In the genomic region with DNA sequence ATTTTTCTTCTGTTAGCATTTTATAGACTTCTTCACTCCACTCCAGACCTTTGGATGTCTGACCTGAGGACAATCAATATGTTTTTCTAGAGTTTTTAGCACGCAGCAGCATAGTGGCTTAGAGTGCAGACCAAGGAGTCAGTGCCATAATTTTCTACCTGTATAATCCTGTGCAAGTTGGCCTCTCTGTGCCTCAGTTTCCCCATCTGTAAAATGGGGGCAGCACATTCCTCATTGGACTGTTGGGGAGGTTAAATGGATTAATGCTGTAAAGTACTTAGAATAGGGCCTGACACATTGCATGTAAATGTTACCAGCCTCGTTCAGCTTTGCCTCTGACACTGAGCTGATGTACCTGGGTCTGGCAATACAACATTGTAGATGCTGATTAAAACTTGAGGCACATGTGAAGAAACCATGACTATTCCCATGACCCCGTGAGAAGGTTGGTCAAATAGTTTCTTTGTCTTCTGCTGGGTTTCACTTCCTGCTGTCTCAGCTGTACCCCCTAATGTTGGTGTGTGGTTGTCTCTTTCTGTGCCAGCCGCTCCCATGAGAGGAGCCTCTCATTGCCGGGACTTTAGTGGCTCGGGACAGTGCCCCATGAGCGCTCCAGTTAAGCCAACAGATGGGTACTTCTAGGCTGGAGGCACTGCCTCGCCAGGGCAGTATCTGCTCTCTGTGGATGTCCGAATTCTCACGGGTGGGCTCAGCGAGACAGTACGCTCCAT, we compare ENCODE assay signal across 10 cellular contexts.
DNase-seq lines count a peak whose midpoint lies in the region; ATAC-seq and TF ChIP-seq lines count a peak whose summit lies in the region.
"Had no signal": no experiment of that assay in that cellular context is flagged by ENCODE, and none has a peak within 500 bp of the region (broad histone marks: within the 10 kb centered on the region; RNA-seq: fewer than 3 reads in every experiment).

No MANE protein-coding gene starts in this region.

- peaks cover 36 to 66% (median 40%) of the 10 kb centered on the region in 3 donors for H3K4me1 Mint-ChIP-seq in naive B cell

- 0 out of 2 replicates have a peak overlapping the region, but pooled peaks have one; percentile 30 for H3K14ac ChIP-seq in IMR-90 (replicated peaks; ENCODE audit: low read depth, low read length)

- H3K27ac Mint-ChIP-seq in naive B cell = peak overlapping the region; percentile 83 to 96 (median 94)

- H3K27me3 ChIP-seq in IMR-90 (ENCODE audit: control insufficient read depth, insufficient read depth, low read length) = no peaks in the 10 kb centered on the region

- no peak overlapping the region for H3K27ac ChIP-seq in IMR-90 (ENCODE audit: insufficient read depth, low read length)
- H3K27ac ChIP-seq: brain microvascular endothelial cell had no signal

- H4K8ac ChIP-seq in IMR-90 (ENCODE audit: low read depth in 2 of 2, low read length in 2 of 2) = no peak overlapping the region

- TF ChIP-seq POLR2A in IMR-90 (IDR thresholded peaks at IDR 0.05; ENCODE audit: low read depth, low read length) (no peak), erythroblast (IDR thresholded peaks at IDR 0.05; ENCODE audit: low read length) (no peak)

- peak overlapping the region; percentile 34 to 93 (median 83) for H3K4me3 Mint-ChIP-seq in naive B cell

- no peaks in the 10 kb centered on the region for H3K27me3 Mint-ChIP-seq in naive B cell

- no peaks in the 10 kb centered on the region for H3K9me3 Mint-ChIP-seq in naive B cell

- peak; percentile 74 for ATAC-seq in GM18858 (IDR thresholded peaks at IDR 0.05; ENCODE audit: unreplicated experiment)
- ATAC-seq in GM21529 (IDR thresholded peaks at IDR 0.05; ENCODE audit: unreplicated experiment) = peak; percentile 72
- no peak for ATAC-seq in IMR-90 (ENCODE audit: low read depth)
- peak; percentile 88 to 89 for ATAC-seq in naive B cell (ENCODE audit: low read depth in 2 of 2)

- peaks cover 34 to 85% of the 10 kb centered on the region in 2 experiments for H3K79me1 ChIP-seq in IMR-90 (ENCODE audit: low read depth in 1 of 2, low read length in 2 of 2)

- no peak overlapping the region for H4K91ac ChIP-seq in IMR-90 (ENCODE audit: insufficient read depth, low read depth, low read length)

- H2AK9ac ChIP-seq in IMR-90 (replicated peaks; ENCODE audit: low read depth, low read length, poor library complexity) = no peak overlapping the region

- H3K4me2 ChIP-seq in IMR-90 (ENCODE audit: low read depth, low read length) = no peak overlapping the region

- no peak overlapping the region for H3K9ac ChIP-seq in IMR-90 (ENCODE audit: low read depth, low read length)

- no peak overlapping the region for H2BK15ac ChIP-seq in IMR-90 (ENCODE audit: low read depth, low read length)

- H3K9me3 ChIP-seq in IMR-90 (ENCODE audit: control insufficient read depth, insufficient read depth, low read length) = no peaks in the 10 kb centered on the region

- BruUV-seq in IMR-90 (replicated peaks; lab: Mats Ljungman, UMichigan) = no TSS peak

- no peaks in the 10 kb centered on the region for H3K36me3 ChIP-seq in IMR-90 (ENCODE audit: control insufficient read depth, insufficient read depth, low read length)
- H3K36me3 ChIP-seq: brain microvascular endothelial cell had no signal

- POLR2A ChIA-PET in IMR-90 (lab: Charles Lee; ENCODE audit: unreplicated experiment) (no interaction called here), HEK293T (lab: Yijun Ruan, JAX) (no interaction called here)

- no peak for TF ChIP-seq RAD21 in IMR-90 (IDR thresholded peaks at IDR 0.05; ENCODE audit: low read length)

- CTCF ChIA-PET in IMR-90 (lab: Yijun Ruan, JAX) = no interaction called here
- CTCF ChIA-PET in HEK293T (lab: Yijun Ruan, JAX) = no interaction called here

- no peak overlapping the region for H3K18ac ChIP-seq in IMR-90 (ENCODE audit: low read depth, low read length)

- H4K5ac ChIP-seq in IMR-90 (ENCODE audit: low read depth, low read length) = no peak overlapping the region

- no peak overlapping the region for H2BK20ac ChIP-seq in IMR-90 (ENCODE audit: low read depth, low read length)

- H2AK5ac ChIP-seq in IMR-90 (ENCODE audit: low read depth, low read length) = no peak overlapping the region

- in situ Hi-C loops in IMR-90 (cut with MboI; ENCODE audit: low sequenced_read_pairs) = no loop called here

- no peak for DNase-seq in IMR-90
- peak; percentile 70 for DNase-seq in naive B cell
- DNase-seq in DMS53 treated with DMSO at 0.1 percent for 48 hours (lab: John Stamatoyannopoulos, UW; ENCODE audit: unreplicated experiment) = no peak
- DNase-seq in erythroblast (lab: John Stamatoyannopoulos, UW) = no peak
- DNase-seq in HEK293T (ENCODE audit: extremely low spot score) = no peak
- DNase-seq: brain microvascular endothelial cell, DND-41, T-helper 9 cell had no signal

- dilution Hi-C loops in IMR-90 (cut with HindIII; ENCODE audit: low sequenced_read_pairs, unreplicated experiment) = no loop called here

- intact Hi-C loops in IMR-90 (cut with micrococcal nuclease) = no loop called here

- no peak overlapping the region for H2BK120ac ChIP-seq in IMR-90 (ENCODE audit: low read depth, low read length)

- H3K56ac ChIP-seq in IMR-90 (ENCODE audit: extremely low read depth, insufficient read depth, low read length) = no peak overlapping the region

- H3K36me3 Mint-ChIP-seq in naive B cell = no peaks in the 10 kb centered on the region

- H3K4ac ChIP-seq in IMR-90 (ENCODE audit: low read depth, low read length) = no peak overlapping the region

- 100% methylated on average over 3 of the region's 12 CpGs; no CpG with 5 or more reads in 1 of the 2 experiments for WGBS in IMR-90 (ENCODE audit: extremely low coverage in 2 of 2, insufficient read length in 1 of 2), 2 experiments

- H3K23ac ChIP-seq in IMR-90 (ENCODE audit: low read depth, low read length) = no peak overlapping the region

- H2BK5ac ChIP-seq in IMR-90 (ENCODE audit: low read depth, low read length, poor library complexity, severe bottlenecking) = no peak overlapping the region

- H2AFZ ChIP-seq in IMR-90 (replicated peaks; ENCODE audit: low read length, poor library complexity) = no peak overlapping the region

- no peak overlapping the region for H3K4me3 ChIP-seq in IMR-90 (ENCODE audit: insufficient read depth, low read depth, low read length)

- H3K4me1 ChIP-seq in IMR-90 (ENCODE audit: control insufficient read depth, insufficient read depth, low read length) = peaks cover 25% of the 10 kb centered on the region

- H4K20me1 ChIP-seq in IMR-90 (ENCODE audit: insufficient read depth, low read length) = peaks cover 70% of the 10 kb centered on the region

- TF ChIP-seq CTCF in IMR-90 (conservative IDR thresholded peaks at IDR 0.05; ENCODE audit: low read depth, low read length) = no peak

- H3K9me1 ChIP-seq in IMR-90 (ENCODE audit: insufficient read depth, low read length) = peaks cover 33% of the 10 kb centered on the region

TF ChIP-seq in IMR-90, 13 proteins besides CTCF, POLR2A, EP300 and RAD21 (continues in another document):
- TF ChIP-seq SMC3 (IDR thresholded peaks at IDR 0.05; ENCODE audit: low read depth, low read length) (no peak), MAFK (IDR thresholded peaks at IDR 0.05; ENCODE audit: low read depth, low read length) (no peak), CHD1 (IDR thresholded peaks at IDR 0.05; ENCODE audit: low read depth, low read length) (no peak), CEBPB (IDR thresholded peaks at IDR 0.05; ENCODE audit: low read depth, low read length) (no peak)
- TF ChIP-seq, protein P1, sequence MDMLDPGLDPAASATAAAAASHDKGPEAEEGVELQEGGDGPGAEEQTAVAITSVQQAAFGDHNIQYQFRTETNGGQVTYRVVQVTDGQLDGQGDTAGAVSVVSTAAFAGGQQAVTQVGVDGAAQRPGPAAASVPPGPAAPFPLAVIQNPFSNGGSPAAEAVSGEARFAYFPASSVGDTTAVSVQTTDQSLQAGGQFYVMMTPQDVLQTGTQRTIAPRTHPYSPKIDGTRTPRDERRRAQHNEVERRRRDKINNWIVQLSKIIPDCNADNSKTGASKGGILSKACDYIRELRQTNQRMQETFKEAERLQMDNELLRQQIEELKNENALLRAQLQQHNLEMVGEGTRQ (IDR thresholded peaks at IDR 0.05; ENCODE audit: low read depth, low read length) = no peak
- TF ChIP-seq, protein P2, sequence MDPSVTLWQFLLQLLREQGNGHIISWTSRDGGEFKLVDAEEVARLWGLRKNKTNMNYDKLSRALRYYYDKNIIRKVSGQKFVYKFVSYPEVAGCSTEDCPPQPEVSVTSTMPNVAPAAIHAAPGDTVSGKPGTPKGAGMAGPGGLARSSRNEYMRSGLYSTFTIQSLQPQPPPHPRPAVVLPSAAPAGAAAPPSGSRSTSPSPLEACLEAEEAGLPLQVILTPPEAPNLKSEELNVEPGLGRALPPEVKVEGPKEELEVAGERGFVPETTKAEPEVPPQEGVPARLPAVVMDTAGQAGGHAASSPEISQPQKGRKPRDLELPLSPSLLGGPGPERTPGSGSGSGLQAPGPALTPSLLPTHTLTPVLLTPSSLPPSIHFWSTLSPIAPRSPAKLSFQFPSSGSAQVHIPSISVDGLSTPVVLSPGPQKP (IDR thresholded peaks at IDR 0.05; ENCODE audit: borderline replicate concordance, low read depth, low read length) = no peak

TF ChIP-seq in HEK293T, 16 proteins besides CTCF, POLR2A, EP300 and RAD21:
- no peak for TF ChIP-seq BHLHE40 (IDR thresholded peaks at IDR 0.05; ENCODE audit: borderline replicate concordance)
- TF ChIP-seq ARNT (IDR thresholded peaks at IDR 0.05) = no peak
